2 cellular contexts compared by ENCODE assay signal in genomic region chr11:128476031-128476430, GRCh38.
TF ChIP-seq lines count a peak whose summit lies in the region.

No MANE protein-coding gene starts in this region.

TF ChIP-seq in IMR-90, 13 proteins besides CTCF, POLR2A, EP300 and RAD21:
- no peak for TF ChIP-seq CEBPB (IDR thresholded peaks at IDR 0.05; ENCODE audit: low read depth, low read length)
- TF ChIP-seq RFX5 (IDR thresholded peaks at IDR 0.05; ENCODE audit: low read depth, low read length), result no peak
- no peak for TF ChIP-seq BHLHE40 (IDR thresholded peaks at IDR 0.05; ENCODE audit: low read depth, low read length)
- no peak for TF ChIP-seq RCOR1 (IDR thresholded peaks at IDR 0.05; ENCODE audit: insufficient replicate concordance, low read length)
- no peak for TF ChIP-seq CHD1 (IDR thresholded peaks at IDR 0.05; ENCODE audit: low read depth, low read length)
- TF ChIP-seq MXI1 (IDR thresholded peaks at IDR 0.05; ENCODE audit: borderline replicate concordance, low read depth, low read length), result no peak
- no peak for TF ChIP-seq SMC3 (IDR thresholded peaks at IDR 0.05; ENCODE audit: low read depth, low read length)
- no peak for TF ChIP-seq NFE2L2 (IDR thresholded peaks at IDR 0.05; ENCODE audit: low read depth, low read length)
- TF ChIP-seq ELK1 (IDR thresholded peaks at IDR 0.05; ENCODE audit: borderline replicate concordance, low read depth, low read length), result no peak
- TF ChIP-seq MAFK (IDR thresholded peaks at IDR 0.05; ENCODE audit: low read depth, low read length), result no peak
- TF ChIP-seq USF2 (IDR thresholded peaks at IDR 0.05; ENCODE audit: low read depth, low read length), result no peak
- TF ChIP-seq MAZ (IDR thresholded peaks at IDR 0.05; ENCODE audit: borderline replicate concordance, low read depth, low read length), result no peak
- TF ChIP-seq FOS (IDR thresholded peaks at IDR 0.05; ENCODE audit: low read depth, low read length), result no peak

TF ChIP-seq in HepG2, 621 proteins besides CTCF, POLR2A, EP300 and RAD21:
- no peak for TF ChIP-seq KMT2A (CRISPR knock-in tag; IDR thresholded peaks at IDR 0.05)
- no peak for TF ChIP-seq KLF15 (CRISPR knock-in tag; IDR thresholded peaks at IDR 0.05; ENCODE audit: borderline replicate concordance)
- no peak for TF ChIP-seq HMG20A (CRISPR knock-in tag; IDR thresholded peaks at IDR 0.05; ENCODE audit: borderline replicate concordance)
- no peak for TF ChIP-seq ZNF775 (CRISPR knock-in tag; IDR thresholded peaks at IDR 0.05; ENCODE audit: borderline replicate concordance)
- TF ChIP-seq U2AF1 (optimal IDR thresholded peaks at IDR 0.05; ENCODE audit: low read depth, low read length), result no peak
- no peak for TF ChIP-seq ZSCAN30 (CRISPR knock-in tag; IDR thresholded peaks at IDR 0.05)
- no peak for TF ChIP-seq NR2C2 (CRISPR knock-in tag; IDR thresholded peaks at IDR 0.05; ENCODE audit: borderline replicate concordance)
- TF ChIP-seq ZEB1 (IDR thresholded peaks at IDR 0.05; ENCODE audit: insufficient replicate concordance, low read depth), result no peak
